1 cellular context compared by ENCODE assay signal in the genomic region with DNA sequence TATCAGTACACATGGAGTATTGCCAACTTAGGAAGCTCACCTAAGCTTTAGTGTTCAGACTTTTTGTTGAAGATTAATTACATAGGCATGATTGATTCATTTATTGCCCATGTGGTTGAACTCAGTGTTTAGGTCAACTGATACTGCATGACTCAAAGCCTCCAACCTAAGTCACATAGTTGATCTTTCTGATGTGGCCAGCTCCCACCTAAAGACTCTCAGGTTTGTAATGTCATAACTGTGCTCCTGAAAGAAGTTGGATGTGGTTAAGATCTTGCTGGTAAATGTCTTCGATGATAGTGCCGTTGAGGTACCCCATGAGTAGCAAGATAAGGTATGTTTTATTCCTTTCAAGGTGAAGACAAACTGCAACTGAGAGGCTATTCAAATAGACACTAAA.
TF ChIP-seq lines count a peak whose summit lies in the region.

No MANE protein-coding gene starts in this region.

TF ChIP-seq in GM12878, 131 proteins besides CTCF, POLR2A, EP300 and RAD21 (continued from another document):
- TF ChIP-seq, protein P1, sequence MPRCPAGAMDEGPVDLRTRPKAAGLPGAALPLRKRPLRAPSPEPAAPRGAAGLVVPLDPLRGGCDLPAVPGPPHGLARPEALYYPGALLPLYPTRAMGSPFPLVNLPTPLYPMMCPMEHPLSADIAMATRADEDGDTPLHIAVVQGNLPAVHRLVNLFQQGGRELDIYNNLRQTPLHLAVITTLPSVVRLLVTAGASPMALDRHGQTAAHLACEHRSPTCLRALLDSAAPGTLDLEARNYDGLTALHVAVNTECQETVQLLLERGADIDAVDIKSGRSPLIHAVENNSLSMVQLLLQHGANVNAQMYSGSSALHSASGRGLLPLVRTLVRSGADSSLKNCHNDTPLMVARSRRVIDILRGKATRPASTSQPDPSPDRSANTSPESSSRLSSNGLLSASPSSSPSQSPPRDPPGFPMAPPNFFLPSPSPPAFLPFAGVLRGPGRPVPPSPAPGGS (IDR thresholded peaks at IDR 0.05; ENCODE audit: borderline replicate concordance, insufficient read depth, low read depth, low read length, poor library complexity, severe bottlenecking) = no peak
- TF ChIP-seq, protein P2, sequence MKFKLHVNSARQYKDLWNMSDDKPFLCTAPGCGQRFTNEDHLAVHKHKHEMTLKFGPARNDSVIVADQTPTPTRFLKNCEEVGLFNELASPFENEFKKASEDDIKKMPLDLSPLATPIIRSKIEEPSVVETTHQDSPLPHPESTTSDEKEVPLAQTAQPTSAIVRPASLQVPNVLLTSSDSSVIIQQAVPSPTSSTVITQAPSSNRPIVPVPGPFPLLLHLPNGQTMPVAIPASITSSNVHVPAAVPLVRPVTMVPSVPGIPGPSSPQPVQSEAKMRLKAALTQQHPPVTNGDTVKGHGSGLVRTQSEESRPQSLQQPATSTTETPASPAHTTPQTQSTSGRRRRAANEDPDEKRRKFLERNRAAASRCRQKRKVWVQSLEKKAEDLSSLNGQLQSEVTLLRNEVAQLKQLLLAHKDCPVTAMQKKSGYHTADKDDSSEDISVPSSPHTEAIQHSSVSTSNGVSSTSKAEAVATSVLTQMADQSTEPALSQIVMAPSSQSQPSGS (IDR thresholded peaks at IDR 0.05; ENCODE audit: low read length) = no peak
- TF ChIP-seq ZNF622 (IDR thresholded peaks at IDR 0.05) (no peak), SUZ12 (IDR thresholded peaks at IDR 0.05; ENCODE audit: unreplicated experiment) (no peak)
- TF ChIP-seq, protein P3, sequence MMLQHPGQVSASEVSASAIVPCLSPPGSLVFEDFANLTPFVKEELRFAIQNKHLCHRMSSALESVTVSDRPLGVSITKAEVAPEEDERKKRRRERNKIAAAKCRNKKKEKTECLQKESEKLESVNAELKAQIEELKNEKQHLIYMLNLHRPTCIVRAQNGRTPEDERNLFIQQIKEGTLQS (IDR thresholded peaks at IDR 0.05; ENCODE audit: borderline replicate concordance, extremely low read depth, low read depth, low read length) = no peak
- TF ChIP-seq, protein P4, sequence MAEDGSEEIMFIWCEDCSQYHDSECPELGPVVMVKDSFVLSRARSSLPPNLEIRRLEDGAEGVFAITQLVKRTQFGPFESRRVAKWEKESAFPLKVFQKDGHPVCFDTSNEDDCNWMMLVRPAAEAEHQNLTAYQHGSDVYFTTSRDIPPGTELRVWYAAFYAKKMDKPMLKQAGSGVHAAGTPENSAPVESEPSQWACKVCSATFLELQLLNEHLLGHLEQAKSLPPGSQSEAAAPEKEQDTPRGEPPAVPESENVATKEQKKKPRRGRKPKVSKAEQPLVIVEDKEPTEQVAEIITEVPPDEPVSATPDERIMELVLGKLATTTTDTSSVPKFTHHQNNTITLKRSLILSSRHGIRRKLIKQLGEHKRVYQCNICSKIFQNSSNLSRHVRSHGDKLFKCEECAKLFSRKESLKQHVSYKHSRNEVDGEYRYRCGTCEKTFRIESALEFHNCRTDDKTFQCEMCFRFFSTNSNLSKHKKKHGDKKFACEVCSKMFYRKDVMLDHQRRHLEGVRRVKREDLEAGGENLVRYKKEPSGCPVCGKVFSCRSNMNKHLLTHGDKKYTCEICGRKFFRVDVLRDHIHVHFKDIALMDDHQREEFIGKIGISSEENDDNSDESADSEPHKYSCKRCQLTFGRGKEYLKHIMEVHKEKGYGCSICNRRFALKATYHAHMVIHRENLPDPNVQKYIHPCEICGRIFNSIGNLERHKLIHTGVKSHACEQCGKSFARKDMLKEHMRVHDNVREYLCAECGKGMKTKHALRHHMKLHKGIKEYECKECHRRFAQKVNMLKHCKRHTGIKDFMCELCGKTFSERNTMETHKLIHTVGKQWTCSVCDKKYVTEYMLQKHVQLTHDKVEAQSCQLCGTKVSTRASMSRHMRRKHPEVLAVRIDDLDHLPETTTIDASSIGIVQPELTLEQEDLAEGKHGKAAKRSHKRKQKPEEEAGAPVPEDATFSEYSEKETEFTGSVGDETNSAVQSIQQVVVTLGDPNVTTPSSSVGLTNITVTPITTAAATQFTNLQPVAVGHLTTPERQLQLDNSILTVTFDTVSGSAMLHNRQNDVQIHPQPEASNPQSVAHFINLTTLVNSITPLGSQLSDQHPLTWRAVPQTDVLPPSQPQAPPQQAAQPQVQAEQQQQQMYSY (CRISPR knock-in tag; IDR thresholded peaks at IDR 0.05) = no peak
